8 cellular contexts compared by ENCODE assay signal in genomic region chr2:174697267-174697666, GRCh38.
A peak's percentile ranks its signal among the peaks of the same experiment; 100 is the strongest.
DNase-seq lines count a peak whose midpoint lies in the region; ATAC-seq and TF ChIP-seq lines count a peak whose summit lies in the region.

No MANE protein-coding gene starts in this region.

- H3K4me1 Mint-ChIP-seq in nephron, result no peaks in the 10 kb centered on the region
- H3K4me1 Mint-ChIP-seq in type B pancreatic cell (ENCODE audit: unreplicated experiment), result peaks cover 8% of the 10 kb centered on the region

- H3K27me3 Mint-ChIP-seq in nephron (ENCODE audit: low read depth) (peaks cover 32% of the 10 kb centered on the region), type B pancreatic cell (peaks cover 28% of the 10 kb centered on the region)

- TF ChIP-seq CTCF in nephron (IDR thresholded peaks at IDR 0.05; ENCODE audit: unreplicated experiment in 3 of 3), result peak; percentile 65 to 79 (median 77)
- peak; percentile 88 for TF ChIP-seq CTCF in type B pancreatic cell (conservative IDR thresholded peaks at IDR 0.05)

- no peaks in the 10 kb centered on the region for H3K9me3 Mint-ChIP-seq in nephron
- no peaks in the 10 kb centered on the region for H3K9me3 Mint-ChIP-seq in type B pancreatic cell

- TF ChIP-seq POLR2A in erythroblast (IDR thresholded peaks at IDR 0.05; ENCODE audit: low read length), result no peak

- no peaks in the 10 kb centered on the region for H3K36me3 Mint-ChIP-seq in nephron (ENCODE audit: low read depth)
- H3K36me3 Mint-ChIP-seq in type B pancreatic cell, result no peaks in the 10 kb centered on the region

- H3K27ac Mint-ChIP-seq in nephron (no peak overlapping the region), type B pancreatic cell (no peak overlapping the region)

- H3K4me3 Mint-ChIP-seq in nephron, result no peak overlapping the region
- no peak overlapping the region for H3K4me3 Mint-ChIP-seq in type B pancreatic cell

- ATAC-seq in GM19438 (IDR thresholded peaks at IDR 0.05; ENCODE audit: low read depth, unreplicated experiment) (peak; percentile 92), HG03457 (IDR thresholded peaks at IDR 0.05; ENCODE audit: unreplicated experiment) (peak; percentile 81)

- DNase-seq in DMS114 treated with DMSO at 0.1 percent for 48 hours (lab: John Stamatoyannopoulos, UW; ENCODE audit: unreplicated experiment) (peak; percentile 21), NOMO-1 treated with DMSO at 0.1 percent for 48 hours (lab: John Stamatoyannopoulos, UW; ENCODE audit: unreplicated experiment) (peak; percentile 61), erythroblast (lab: John Stamatoyannopoulos, UW) (peak; percentile 42 to 44), type B pancreatic cell (ENCODE audit: extremely low spot score, unreplicated experiment) (no peak)
- DNase-seq in activated CD8-positive, alpha-beta memory T cell treated with anti-CD3 and anti-CD28 coated beads, Interleukin-2, amount 50 U/mL, for 4 hours, result peak; percentile 54
